21 cellular contexts compared by ENCODE assay signal in genomic region chr20:7432612-7433011, GRCh38.
A peak's percentile ranks its signal among the peaks of the same experiment; 100 is the strongest.
DNase-seq lines count a peak whose midpoint lies in the region; ATAC-seq, FAIRE-seq and TF ChIP-seq lines count a peak whose summit lies in the region.
"Had no signal": no experiment of that assay in that cellular context is flagged by ENCODE, and none has a peak within 500 bp of the region (broad histone marks: within the 10 kb centered on the region; RNA-seq: fewer than 3 reads in every experiment).

No MANE protein-coding gene starts in this region.

- no peak overlapping the region for H3K4me2 ChIP-seq in PC-3 (ENCODE audit: low read length)
- H3K4me2 ChIP-seq in H1 (ENCODE audit: insufficient read depth in 1 of 2, low read depth in 2 of 2, low read length in 2 of 2), result no peak overlapping the region
- H3K4me2 ChIP-seq in neuronal stem cell (ENCODE audit: insufficient read depth, low read length, poor library complexity, severe bottlenecking), result no peak overlapping the region
- no peak overlapping the region for H3K4me2 ChIP-seq in neural progenitor cell
- H3K4me2 ChIP-seq: A549 had no signal

- H3K4me1 ChIP-seq in PC-3 (ENCODE audit: insufficient read depth, low read length), result peaks cover 11% of the 10 kb centered on the region
- H3K4me1 ChIP-seq in H1 (replicated peaks in 1 of 4; ENCODE audit: control insufficient read depth in 3 of 4, insufficient read depth in 4 of 4, low read length in 3 of 4), result no peaks in the 10 kb centered on the region
- H3K4me1 ChIP-seq in neuronal stem cell (ENCODE audit: control insufficient read depth in 2 of 2, insufficient read depth in 1 of 2, low read depth in 1 of 2, low read length in 2 of 2), result no peaks in the 10 kb centered on the region
- peaks cover 14% of the 10 kb centered on the region for H3K4me1 ChIP-seq in neural progenitor cell
- H3K4me1 ChIP-seq: A549, Caco-2 had no signal

- no peaks in the 10 kb centered on the region for H3K27me3 ChIP-seq in PC-3 (ENCODE audit: low read length)
- H3K27me3 ChIP-seq in H1 (replicated peaks in 1 of 4; ENCODE audit: control insufficient read depth in 3 of 4, extremely low read depth in 1 of 4, insufficient read depth in 3 of 4, low read length in 3 of 4), result no peaks in the 10 kb centered on the region
- H3K27me3 ChIP-seq in neuronal stem cell (ENCODE audit: control insufficient read depth in 3 of 3, insufficient read depth in 3 of 3, low read depth in 1 of 3, low read length in 3 of 3), result no peaks in the 10 kb centered on the region
- no peaks in the 10 kb centered on the region for H3K27me3 ChIP-seq in neural progenitor cell

- DNase-seq in Right ventricle myocardium superior, result peak; percentile 24
- DNase-seq in left ventricle myocardium superior, result no peak
- DNase-seq in PC-3, result peak; percentile 1
- no peak for DNase-seq in H1 (ENCODE audit: low read depth in 1 of 2, low spot score in 2 of 2)
- no peak for DNase-seq in neuronal stem cell (ENCODE audit: low spot score)
- DNase-seq in neural progenitor cell (ENCODE audit: low spot score), result no peak
- DNase-seq in nephron progenitor cell, result no peak
- DNase-seq: AML-193; Caco-2; CD4-positive, alpha-beta T cell; GOT3; HCEC 1CT had no signal

- H3K27ac ChIP-seq in PC-3 (ENCODE audit: low read length), result no peak overlapping the region
- H3K27ac ChIP-seq in H1 (ENCODE audit: low read depth, low read length), result no peak overlapping the region
- no peak overlapping the region for H3K27ac ChIP-seq in neuronal stem cell (replicated peaks; ENCODE audit: low read length)
- H3K27ac ChIP-seq in neural progenitor cell, result no peak overlapping the region
- H3K27ac ChIP-seq: 22Rv1, A549, C4-2B, HL-60 had no signal

- H3K79me2 ChIP-seq in PC-3 (ENCODE audit: low read length) (no peaks in the 10 kb centered on the region), H1 (ENCODE audit: control insufficient read depth in 1 of 2, insufficient read depth in 2 of 2, low read length in 2 of 2) (no peaks in the 10 kb centered on the region), neural progenitor cell (ENCODE audit: low read depth) (no peaks in the 10 kb centered on the region)

- CTCF ChIA-PET in PC-3 (lab: Charles Lee) (no interaction called here), H1 (lab: Charles Lee; ENCODE audit: partially characterized antibody) (no interaction called here)

- WGBS in H1 (ENCODE audit: extremely low coverage in 1 of 2, insufficient coverage in 1 of 2, insufficient read length in 1 of 2, insufficient replicate concordance in 2 of 2, low coverage in 1 of 2, low lambda C conversion rate in 2 of 2, missing lambda C conversion rate in 1 of 2), 2 experiments, result 97 to 100% methylated on average over 7 of the region's 7 CpGs
- 100% methylated on average over 7 of the region's 7 CpGs; no CpG with 5 or more reads in 1 of the 2 donors for WGBS in neuronal stem cell (ENCODE audit: extremely low coverage in 2 of 2, insufficient read length in 2 of 2, insufficient replicate concordance in 1 of 2), 2 donors

- H3K9ac ChIP-seq in PC-3 (ENCODE audit: low read length) (no peak overlapping the region), H1 (replicated peaks in 1 of 4; ENCODE audit: extremely low read depth in 1 of 4, low read depth in 3 of 4, low read length in 3 of 4) (no peak overlapping the region), neuronal stem cell (ENCODE audit: low read depth, low read length, poor library complexity) (no peak overlapping the region), neural progenitor cell (no peak overlapping the region)

- no peak overlapping the region for H4K5ac ChIP-seq in H1 (ENCODE audit: insufficient read length, low read depth, low read length)

- H3K4me3 Mint-ChIP-seq in neural progenitor cell (no peak overlapping the region), nephron progenitor cell (no peak overlapping the region)
- H3K4me3 Mint-ChIP-seq: CD4-positive, alpha-beta T cell had no signal

- no peak overlapping the region for H2BK20ac ChIP-seq in H1 (ENCODE audit: low read length)

- H3F3A ChIP-seq in PC-3 (ENCODE audit: low read length, unreplicated experiment) (no peaks in the 10 kb centered on the region), neural progenitor cell (ENCODE audit: low read depth) (peaks cover 5% of the 10 kb centered on the region)

- TF ChIP-seq POLR2A in H1 (IDR thresholded peaks at IDR 0.05; ENCODE audit: control extremely low read depth in 1 of 2, low read depth in 2 of 2, low read length in 2 of 2), result no peak

- H3K27me3 Mint-ChIP-seq in neural progenitor cell (ENCODE audit: insufficient read depth, low read depth) (no peaks in the 10 kb centered on the region), nephron progenitor cell (ENCODE audit: low read depth, poor library complexity) (peaks cover 5% of the 10 kb centered on the region)
- H3K27me3 Mint-ChIP-seq: CD4-positive, alpha-beta T cell had no signal

- H3K4ac ChIP-seq in H1 (replicated peaks; ENCODE audit: insufficient read length, low read depth, low read length) (no peak overlapping the region), neuronal stem cell (ENCODE audit: low read length) (no peak overlapping the region)

- intact Hi-C loops in Right ventricle myocardium superior (cut with DNase I) (no loop called here), left ventricle myocardium superior (cut with micrococcal nuclease) (no loop called here), PC-3 (cut with micrococcal nuclease) (no loop called here)

- no peaks in the 10 kb centered on the region for H3K23me2 ChIP-seq in H1 (ENCODE audit: low read depth, low read length)

- no peak for TF ChIP-seq EP300 in H1 (IDR thresholded peaks at IDR 0.05; ENCODE audit: borderline replicate concordance in 1 of 2, low read depth in 2 of 2, low read length in 2 of 2)

- BruUV-seq in PC-3 (replicated peaks; lab: Mats Ljungman, UMichigan), result no TSS peak

- TF ChIP-seq RAD21 in H1 (IDR thresholded peaks at IDR 0.05 in 1 of 2, conservative IDR thresholded peaks at IDR 0.05 in 1 of 2; ENCODE audit: low read depth in 2 of 2, low read length in 2 of 2), result no peak

- H4K91ac ChIP-seq in H1 (replicated peaks; ENCODE audit: insufficient read length, low read length) (no peak overlapping the region), neuronal stem cell (ENCODE audit: low read depth, low read length, poor library complexity) (peak overlapping the region; percentile 58)

- no peak overlapping the region for H3K27ac Mint-ChIP-seq in neural progenitor cell
- H3K27ac Mint-ChIP-seq in nephron progenitor cell, result no peak overlapping the region
- H3K27ac Mint-ChIP-seq: CD4-positive, alpha-beta T cell had no signal

- H3K23ac ChIP-seq in H1 (ENCODE audit: insufficient read length), result no peak overlapping the region
- no peak overlapping the region for H3K23ac ChIP-seq in neuronal stem cell (ENCODE audit: low read depth, low read length, poor library complexity)

- ATAC-seq in Right ventricle myocardium superior (ENCODE audit: poor library complexity), result no peak
- no peak for ATAC-seq in left ventricle myocardium superior
- no peak for ATAC-seq in PC-3
- no peak for ATAC-seq in GM21737 (IDR thresholded peaks at IDR 0.05; ENCODE audit: unreplicated experiment)
- ATAC-seq: A549 had no signal

- no peaks in the 10 kb centered on the region for H3K9me2 ChIP-seq in PC-3 (replicated peaks; ENCODE audit: low read length)

- no peak overlapping the region for H3K56ac ChIP-seq in H1 (replicated peaks; ENCODE audit: insufficient read length, low read depth, low read length)

- H3K14ac ChIP-seq in H1 (ENCODE audit: insufficient read length) (no peak overlapping the region), neuronal stem cell (ENCODE audit: low read length) (no peak overlapping the region)

- no peak overlapping the region for H3K4me3 ChIP-seq in PC-3 (ENCODE audit: low read length)
- no peak overlapping the region for H3K4me3 ChIP-seq in H1 (ENCODE audit: extremely low read depth in 1 of 4, insufficient read depth in 2 of 4, low read depth in 3 of 4, low read length in 4 of 4)
- H3K4me3 ChIP-seq in neuronal stem cell (ENCODE audit: low read length in 2 of 2), result peak overlapping the region in 1 of 2 donors; percentile 19
- H3K4me3 ChIP-seq in neural progenitor cell, result no peak overlapping the region
- H3K4me3 ChIP-seq: A549 had no signal

- H3K36me3 Mint-ChIP-seq in neural progenitor cell, result peaks cover 2% of the 10 kb centered on the region
- no peaks in the 10 kb centered on the region for H3K36me3 Mint-ChIP-seq in nephron progenitor cell (ENCODE audit: low read depth)

- H4K20me1 ChIP-seq in PC-3 (ENCODE audit: low read length) (no peaks in the 10 kb centered on the region), H1 (replicated peaks in 1 of 2; ENCODE audit: control insufficient read depth in 1 of 2, insufficient read depth in 2 of 2, low read length in 2 of 2) (no peaks in the 10 kb centered on the region), neural progenitor cell (ENCODE audit: low read depth) (no peaks in the 10 kb centered on the region)

- H2BK120ac ChIP-seq in H1 (replicated peaks; ENCODE audit: low read depth, low read length), result no peak overlapping the region
- H2BK120ac ChIP-seq in neuronal stem cell (ENCODE audit: low read depth, low read length), result no peak overlapping the region

- H4K8ac ChIP-seq in H1 (ENCODE audit: extremely low read depth, insufficient read depth, low read length) (no peak overlapping the region), neuronal stem cell (ENCODE audit: low read depth, low read length) (peak overlapping the region; percentile 98)

- H2BK5ac ChIP-seq in H1 (ENCODE audit: low read depth, low read length) (no peak overlapping the region), neuronal stem cell (ENCODE audit: low read length) (no peak overlapping the region)

- no peak overlapping the region for H2AFZ ChIP-seq in PC-3 (ENCODE audit: low read length)
- H2AFZ ChIP-seq in H1 (ENCODE audit: low read length), result no peak overlapping the region
- no peak overlapping the region for H2AFZ ChIP-seq in neuronal stem cell (ENCODE audit: low read length)
- no peak overlapping the region for H2AFZ ChIP-seq in neural progenitor cell (replicated peaks)

- no peak for FAIRE-seq in H1 (lab: Jason Lieb, UNC)
- FAIRE-seq: D721Med, G401.6, GM12892, GM18507 had no signal

- H3K9me3 Mint-ChIP-seq in neural progenitor cell (peaks cover 10% of the 10 kb centered on the region), nephron progenitor cell (no peaks in the 10 kb centered on the region)

- H3K9me3 ChIP-seq in PC-3 (ENCODE audit: low read length) (no peaks in the 10 kb centered on the region), H1 (ENCODE audit: insufficient read depth in 2 of 2, low read depth in 1 of 2, low read length in 1 of 2) (no peaks in the 10 kb centered on the region), neuronal stem cell (replicated peaks in 1 of 2; ENCODE audit: control insufficient read depth in 2 of 2, insufficient read depth in 1 of 2, low read depth in 1 of 2, low read length in 2 of 2) (peaks cover 0 to 1% of the 10 kb centered on the region in 2 donors), neural progenitor cell (ENCODE audit: low read depth) (no peaks in the 10 kb centered on the region)
- H3K9me3 ChIP-seq: Caco-2 had no signal

- peaks cover 10% of the 10 kb centered on the region for H3K4me1 Mint-ChIP-seq in neural progenitor cell
- no peaks in the 10 kb centered on the region for H3K4me1 Mint-ChIP-seq in nephron progenitor cell

- no peak for TF ChIP-seq CTCF in PC-3 (conservative IDR thresholded peaks at IDR 0.05; ENCODE audit: low read depth, low read length)
- no peak for TF ChIP-seq CTCF in H1 (IDR thresholded peaks at IDR 0.05; ENCODE audit: control extremely low read depth in 1 of 3, insufficient read depth in 1 of 3, low read depth in 1 of 3, low read length in 3 of 3)
- no peak for TF ChIP-seq CTCF in neural progenitor cell (IDR thresholded peaks at IDR 0.05)
- no peak for TF ChIP-seq CTCF in nephron progenitor cell (IDR thresholded peaks at IDR 0.05)

- H3K18ac ChIP-seq in H1 (ENCODE audit: extremely low read depth, low read length) (no peak overlapping the region), neuronal stem cell (ENCODE audit: low read length) (no peak overlapping the region)

- H2BK12ac ChIP-seq in H1 (ENCODE audit: low read depth, low read length), result no peak overlapping the region
- no peak overlapping the region for H2BK12ac ChIP-seq in neuronal stem cell (ENCODE audit: low read length)

- H3K36me3 ChIP-seq in PC-3 (ENCODE audit: low read depth, low read length), result no peaks in the 10 kb centered on the region
- no peaks in the 10 kb centered on the region for H3K36me3 ChIP-seq in H1 (ENCODE audit: control insufficient read depth in 2 of 4, insufficient read depth in 4 of 4, low read length in 3 of 4)
- H3K36me3 ChIP-seq in neuronal stem cell (replicated peaks in 1 of 2; ENCODE audit: control insufficient read depth in 2 of 2, insufficient read depth in 2 of 2, low read length in 2 of 2), result no peaks in the 10 kb centered on the region
- H3K36me3 ChIP-seq in neural progenitor cell, result no peaks in the 10 kb centered on the region

- H2BK15ac ChIP-seq in H1 (ENCODE audit: low read length) (no peak overlapping the region), neuronal stem cell (ENCODE audit: low read length) (no peak overlapping the region)

- no peaks in the 10 kb centered on the region for H3K79me1 ChIP-seq in H1 (ENCODE audit: low read depth, low read length)
- no peaks in the 10 kb centered on the region for H3K79me1 ChIP-seq in neuronal stem cell (ENCODE audit: low read depth, low read length)

- H2AK5ac ChIP-seq in H1 (ENCODE audit: low read depth, low read length) (peak overlapping the region; percentile 98; the same call in 1 of the 2 replicates), neuronal stem cell (ENCODE audit: low read depth, low read length) (no peak overlapping the region)

- POLR2A ChIA-PET in PC-3 (lab: Charles Lee; ENCODE audit: unreplicated experiment), result no interaction called here
- POLR2A ChIA-PET in H1 (lab: Charles Lee; ENCODE audit: partially characterized antibody), result no interaction called here

Comparison
In these comparisons a context has a peak if more than half of its experiments do, and no peak if none do; other contexts are left out.
1. DNase-seq: peak in Right ventricle myocardium superior (single experiment) and PC-3 (single experiment); none in left ventricle myocardium superior (single experiment), H1 (0 of 2), neuronal stem cell (single experiment), neural progenitor cell (single experiment) and nephron progenitor cell (single experiment).